Comparison of ENCODE assay signal across 1 cellular context in the genomic region with DNA sequence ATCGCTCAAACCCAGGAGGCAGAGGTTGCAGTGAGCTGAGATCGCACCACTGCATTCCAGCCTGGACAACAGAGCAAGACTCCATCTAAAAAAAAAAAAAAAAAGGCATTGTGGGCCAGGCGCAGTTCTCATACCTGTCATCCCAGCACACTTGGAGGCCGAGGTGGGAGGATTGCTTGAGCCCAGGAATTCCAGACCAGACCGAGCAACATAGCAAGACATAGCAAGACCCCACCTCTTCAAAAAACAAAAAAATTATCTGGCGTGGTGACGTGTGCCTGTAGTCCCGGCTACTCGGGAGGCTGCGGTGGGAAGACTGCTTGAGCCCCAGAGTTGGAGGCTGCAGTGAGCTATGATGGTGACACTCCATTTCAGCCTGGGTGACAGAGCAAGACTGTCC.
TF ChIP-seq lines count a peak whose summit lies in the region.

No MANE protein-coding gene starts in this region.

TF ChIP-seq in H1, 55 proteins besides CTCF, POLR2A, EP300 and RAD21:
- TF ChIP-seq HDAC6 (IDR thresholded peaks at IDR 0.05; ENCODE audit: low read depth, low read length) (no peak), ATF3 (IDR thresholded peaks at IDR 0.05; ENCODE audit: insufficient read depth, low read depth, low read length) (no peak), CBX5 (IDR thresholded peaks at IDR 0.05; ENCODE audit: low read depth, low read length) (no peak), BACH1 (IDR thresholded peaks at IDR 0.05; ENCODE audit: low read length) (no peak), ZNF274 (IDR thresholded peaks at IDR 0.05; ENCODE audit: borderline replicate concordance, extremely low read depth, low read length) (no peak), CREB1 (IDR thresholded peaks at IDR 0.05) (no peak), KDM4A (IDR thresholded peaks at IDR 0.05; ENCODE audit: low read depth, low read length, severe bottlenecking) (no peak), SIRT6 (IDR thresholded peaks at IDR 0.05; ENCODE audit: low read length) (no peak), SP1 (IDR thresholded peaks at IDR 0.05; ENCODE audit: low read depth, low read length) (no peak), EZH2 (IDR thresholded peaks at IDR 0.05; ENCODE audit: low read depth, low read length, severe bottlenecking) (no peak), FOSL1 (IDR thresholded peaks at IDR 0.05; ENCODE audit: insufficient read depth, low read depth, low read length) (no peak)
- TF ChIP-seq, protein P1, sequence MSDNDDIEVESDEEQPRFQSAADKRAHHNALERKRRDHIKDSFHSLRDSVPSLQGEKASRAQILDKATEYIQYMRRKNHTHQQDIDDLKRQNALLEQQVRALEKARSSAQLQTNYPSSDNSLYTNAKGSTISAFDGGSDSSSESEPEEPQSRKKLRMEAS (IDR thresholded peaks at IDR 0.05), result no peak
TF ChIP-seq in H1: peak in this region for 0.
